In the genomic region with DNA sequence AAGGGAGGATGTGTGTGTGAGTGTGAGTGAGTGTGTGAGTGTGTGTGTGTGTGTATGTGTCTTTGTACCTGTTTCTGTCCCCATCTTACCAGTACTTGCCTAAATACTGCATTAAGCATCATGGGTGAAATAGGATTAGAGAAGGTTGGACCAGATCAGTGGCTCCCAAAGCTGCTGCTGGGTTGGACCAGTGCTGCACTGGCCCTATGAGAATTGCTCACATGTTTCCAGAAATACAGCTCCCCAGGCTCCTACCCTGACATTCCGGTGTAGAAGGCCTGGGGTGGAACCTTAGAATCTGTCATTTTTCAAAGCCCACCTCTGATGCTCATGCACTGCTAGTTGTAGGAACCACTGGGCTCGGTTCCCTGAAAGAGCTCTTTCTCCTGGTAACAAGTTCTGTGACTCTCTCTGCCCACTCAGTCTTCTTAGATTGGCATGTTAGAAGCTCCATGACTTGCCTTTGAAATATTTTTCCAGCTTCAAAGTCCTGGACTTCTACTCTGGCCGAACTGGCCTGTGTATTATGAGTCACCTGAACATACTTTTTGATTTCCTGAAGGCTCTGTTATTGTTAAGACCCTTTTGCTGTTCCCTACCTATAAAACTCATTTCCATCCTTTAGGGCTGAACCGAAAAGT, we compare ENCODE assay signal across 16 cellular contexts.
A peak's percentile ranks its signal among the peaks of the same experiment; 100 is the strongest.
DNase-seq lines count a peak whose midpoint lies in the region; ATAC-seq, FAIRE-seq and TF ChIP-seq lines count a peak whose summit lies in the region.
"Had no signal": no experiment of that assay in that cellular context is flagged by ENCODE, and none has a peak within 500 bp of the region (broad histone marks: within the 10 kb centered on the region; RNA-seq: fewer than 3 reads in every experiment).

No MANE protein-coding gene starts in this region.

- peak overlapping the region; percentile 53 for H3K27ac ChIP-seq in Karpas-422 (ENCODE audit: low read length)
- H3K27ac ChIP-seq in mammary epithelial cell (ENCODE audit: insufficient read depth, low read depth, low read length) = no peak overlapping the region
- H3K27ac ChIP-seq in left lung = no peak overlapping the region
- no peak overlapping the region for H3K27ac ChIP-seq in kidney (ENCODE audit: low read depth in 2 of 2, low read length in 2 of 2)

- H3K27me3 ChIP-seq in Karpas-422 (ENCODE audit: low read length) (no peaks in the 10 kb centered on the region), mammary epithelial cell (ENCODE audit: insufficient read depth, low read length) (no peaks in the 10 kb centered on the region), left lung (no peaks in the 10 kb centered on the region)
- H3K27me3 ChIP-seq: tibial nerve had no signal

- in situ Hi-C loops in mammary epithelial cell (cut with MboI; ENCODE audit: low sequenced_read_pairs in 2 of 2) = no loop called here

- dilution Hi-C loops in mammary epithelial cell (cut with HindIII; ENCODE audit: low sequenced_read_pairs) = no loop called here

- DNase-seq in AG08396 (ENCODE audit: low spot score) (peak; percentile 62), Karpas-422 (no peak), mammary epithelial cell (peak; percentile 59), left lung (no peak), NCI-H1436 (lab: John Stamatoyannopoulos, UW) (no peak), kidney (no peak)
- DNase-seq in stimulated activated naive CD4-positive, alpha-beta T cell treated with Interleukin-2 at 50 U/mL for 16 hours (lab: John Stamatoyannopoulos, UW) = no peak
- no peak for DNase-seq in activated T-cell treated with anti-CD3 and anti-CD28 coated beads, Interleukin-2, amount 50 U/mL, for 4 hours
- DNase-seq: activated CD4-positive, alpha-beta T cell treated with anti-CD3 and anti-CD28 coated beads for 4 hours; activated gamma-delta T cell treated with Interleukin-2 at 50 U/mL for 16 hours; CD4-positive, alpha-beta memory T cell; KBM-7; NCI-H345; occipital lobe had no signal

- peaks cover 9% of the 10 kb centered on the region for H3K36me3 Mint-ChIP-seq in activated T-cell treated with anti-CD3 and anti-CD28 coated beads, Interleukin-2, amount 50 U/mL, for 4 hours (ENCODE audit: insufficient read depth)

- no peaks in the 10 kb centered on the region for H3K27me3 Mint-ChIP-seq in activated T-cell treated with anti-CD3 and anti-CD28 coated beads, Interleukin-2, amount 50 U/mL, for 4 hours (ENCODE audit: low read depth)
- H3K27me3 Mint-ChIP-seq: CD4-positive, alpha-beta memory T cell had no signal

- H4K20me1 ChIP-seq in Karpas-422 (ENCODE audit: insufficient read depth, low read depth, low read length) (no peaks in the 10 kb centered on the region), mammary epithelial cell (ENCODE audit: insufficient read depth, low read length) (no peaks in the 10 kb centered on the region)

- BruUV-seq in mammary epithelial cell (replicated peaks; lab: Mats Ljungman, UMichigan) = no TSS peak

- H3K9me3 Mint-ChIP-seq in activated T-cell treated with anti-CD3 and anti-CD28 coated beads, Interleukin-2, amount 50 U/mL, for 4 hours = no peaks in the 10 kb centered on the region

- WGBS in mammary epithelial cell (ENCODE audit: low coverage, missing lambda C conversion rate) = 57% methylated on average over 4 of the region's 4 CpGs

- no peak overlapping the region for H3K4me3 ChIP-seq in Karpas-422 (ENCODE audit: low read length)
- H3K4me3 ChIP-seq in mammary epithelial cell (replicated peaks in 1 of 3; ENCODE audit: insufficient read depth in 1 of 3, low read depth in 2 of 3, low read length in 3 of 3) = no peak overlapping the region
- no peak overlapping the region for H3K4me3 ChIP-seq in left lung
- no peak overlapping the region for H3K4me3 ChIP-seq in kidney (ENCODE audit: low read length in 2 of 2)
- H3K4me3 ChIP-seq: tibial nerve had no signal

- H3K9ac ChIP-seq in Karpas-422 (ENCODE audit: low read length) = 0 out of 2 replicates have a peak overlapping the region, but pooled peaks have one; percentile 23
- H3K9ac ChIP-seq in mammary epithelial cell (ENCODE audit: insufficient read depth, low read length) = no peak overlapping the region
- no peak overlapping the region for H3K9ac ChIP-seq in kidney (ENCODE audit: low read length in 2 of 2)

- CTCF ChIA-PET in mammary epithelial cell (lab: Charles Lee; ENCODE audit: low non-redundant PET) = interaction anchor here (0.5 to 0.7 kb wide), 3 partner anchors 21 to 209 kb away, joined by 3 to 7 read pairs (median 3); no protein-coding TSS in a partner anchor

- intact Hi-C loops in mammary epithelial cell (cut with micrococcal nuclease) (no loop called here), left lung (cut with DNase I) (no loop called here), kidney (cut with DNase I) (no loop called here)

- H2AFZ ChIP-seq in Karpas-422 (ENCODE audit: low read length) = no peak overlapping the region
- no peak overlapping the region for H2AFZ ChIP-seq in mammary epithelial cell (ENCODE audit: low read depth, low read length)

- FAIRE-seq in kidney (lab: Jason Lieb, UNC) = no peak
- FAIRE-seq: endometrium had no signal

- H3K4me2 ChIP-seq in Karpas-422 (ENCODE audit: low read depth, low read length, poor library complexity, severe bottlenecking) = no peak overlapping the region
- H3K4me2 ChIP-seq in mammary epithelial cell (ENCODE audit: insufficient read depth, low read depth, low read length) = peak overlapping the region; percentile 3

- peak; percentile 39 for ATAC-seq in left lung
- no peak for ATAC-seq in activated T-cell treated with anti-CD3 and anti-CD28 coated beads, Interleukin-2, amount 50 U/mL, for 4 hours

- no peaks in the 10 kb centered on the region for H3K9me2 ChIP-seq in Karpas-422 (replicated peaks; ENCODE audit: insufficient read depth, low read length)

- no peak for TF ChIP-seq CTCF in mammary epithelial cell (conservative IDR thresholded peaks at IDR 0.05 in 1 of 2, IDR thresholded peaks at IDR 0.05 in 1 of 2; ENCODE audit: extremely low read depth in 1 of 2, insufficient read depth in 1 of 2, low read depth in 1 of 2, low read length in 2 of 2)
- no peak for TF ChIP-seq CTCF in left lung (IDR thresholded peaks at IDR 0.05)
- TF ChIP-seq CTCF in kidney (IDR thresholded peaks at IDR 0.05; ENCODE audit: borderline replicate concordance, extremely low read depth, insufficient read depth) = no peak

- no peak overlapping the region for H3K4me3 Mint-ChIP-seq in activated T-cell treated with anti-CD3 and anti-CD28 coated beads, Interleukin-2, amount 50 U/mL, for 4 hours
- H3K4me3 Mint-ChIP-seq: CD4-positive, alpha-beta memory T cell had no signal

- H3K4me1 ChIP-seq in Karpas-422 (ENCODE audit: low read length) (peaks cover 27% of the 10 kb centered on the region), mammary epithelial cell (ENCODE audit: insufficient read depth, low read length) (peaks cover 9% of the 10 kb centered on the region), left lung (peaks cover 0 to 22% of the 10 kb centered on the region in 2 donors), kidney (ENCODE audit: control insufficient read depth in 1 of 2, insufficient read depth in 1 of 2, low read depth in 1 of 2, low read length in 2 of 2) (peaks cover 4 to 13% of the 10 kb centered on the region in 2 donors)

- H3K36me3 ChIP-seq in Karpas-422 (ENCODE audit: insufficient read depth, low read length) (no peaks in the 10 kb centered on the region), mammary epithelial cell (ENCODE audit: insufficient read depth, low read length) (peaks cover 2% of the 10 kb centered on the region), left lung (peaks cover 0 to 4% of the 10 kb centered on the region in 2 donors), kidney (ENCODE audit: control insufficient read depth in 1 of 2, insufficient read depth in 2 of 2, low read length in 2 of 2) (no peaks in the 10 kb centered on the region)
- H3K36me3 ChIP-seq: tibial nerve had no signal

- H3K9me3 ChIP-seq in Karpas-422 (ENCODE audit: low read length) (no peaks in the 10 kb centered on the region), mammary epithelial cell (replicated peaks; ENCODE audit: insufficient read depth, low read length) (no peaks in the 10 kb centered on the region), left lung (no peaks in the 10 kb centered on the region), kidney (ENCODE audit: control insufficient read depth in 1 of 2, low read length in 2 of 2) (no peaks in the 10 kb centered on the region)
- H3K9me3 ChIP-seq: tibial nerve had no signal

- peaks cover 73% of the 10 kb centered on the region for H3K79me2 ChIP-seq in Karpas-422 (ENCODE audit: low read length)
- H3K79me2 ChIP-seq in mammary epithelial cell (ENCODE audit: insufficient read depth, low read length) = no peaks in the 10 kb centered on the region

- peaks cover 3% of the 10 kb centered on the region for H3K4me1 Mint-ChIP-seq in activated T-cell treated with anti-CD3 and anti-CD28 coated beads, Interleukin-2, amount 50 U/mL, for 4 hours (ENCODE audit: low read depth)

Comparison
In these comparisons a context has a peak if more than half of its experiments do, and no peak if none do; other contexts are left out.
1. DNase-seq: peak in AG08396 (single experiment) and mammary epithelial cell (single experiment); none in Karpas-422 (single experiment), left lung (0 of 2), stimulated activated naive CD4-positive, alpha-beta T cell treated with Interleukin-2 at 50 U/mL for 16 hours (single experiment), NCI-H1436 (single experiment), activated T-cell treated with anti-CD3 and anti-CD28 coated beads, Interleukin-2, amount 50 U/mL, for 4 hours (single experiment) and kidney (single experiment).